ENCODE assay signal across 8 cellular contexts in the genomic region with DNA sequence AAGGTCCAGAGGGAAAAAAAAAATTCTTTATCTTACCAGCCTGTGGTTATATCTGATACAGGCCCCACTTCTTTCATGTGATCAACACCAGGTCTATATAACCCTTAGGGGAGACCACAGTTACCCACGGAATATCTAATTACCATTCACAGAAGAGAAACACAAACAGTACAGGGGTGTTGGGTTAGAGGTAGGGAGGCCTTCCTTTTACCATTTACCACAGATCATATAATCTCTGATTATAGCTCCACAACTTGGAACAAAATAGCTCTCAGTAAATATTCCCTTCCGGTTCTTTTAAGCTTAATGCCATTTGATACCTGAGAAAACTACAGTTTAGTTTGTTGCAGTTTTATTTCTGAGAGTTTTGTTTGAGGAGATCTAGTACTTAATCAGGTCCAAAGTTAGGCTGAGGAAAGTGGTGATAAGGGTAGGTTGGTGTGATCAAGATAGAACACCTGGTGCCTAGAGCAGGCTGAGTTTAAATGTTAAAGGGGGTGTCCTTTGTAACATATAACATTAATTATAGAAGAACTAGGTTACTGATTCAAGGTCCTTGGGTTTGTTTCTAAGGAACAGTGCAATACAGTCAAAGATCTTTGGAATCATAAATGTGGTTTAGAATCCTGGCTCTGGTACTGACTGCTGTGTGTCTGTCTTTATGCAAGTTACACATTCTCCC. TPM values are rescaled to one million over a fixed set of nuclear protein-coding genes. Genes with fewer than 3 reads are reported as not detected.
DNase-seq lines count a peak whose midpoint lies in the region; ATAC-seq and TF ChIP-seq lines count a peak whose summit lies in the region.

No MANE protein-coding gene starts in this region.

- peaks cover 47% of the 10 kb centered on the region for H3K4me1 Mint-ChIP-seq in T-helper 1 cell treated with Interleukin-12 subunit alpha and Interleukin-12 subunit beta and Interleukin-4 antibody, amounts not matched to agents 30 μg/mL and 1 μg/mL, for 36 hours (ENCODE audit: low read depth)
- H3K4me1 Mint-ChIP-seq in glutamatergic neuron (ENCODE audit: low read depth, unreplicated experiment), result peaks cover 43% of the 10 kb centered on the region
- H3K4me1 Mint-ChIP-seq in stimulated activated effector memory CD8-positive, alpha-beta T cell treated with anti-CD3 and anti-CD28 coated beads, Interleukin-12 subunit alpha, Interleukin-12 subunit beta, amount 100 ng/mL, for 72 hours, result peaks cover 48% of the 10 kb centered on the region

- peak overlapping the region; percentile 66 for H3K4me3 Mint-ChIP-seq in T-helper 1 cell treated with Interleukin-12 subunit alpha and Interleukin-12 subunit beta and Interleukin-4 antibody, amounts not matched to agents 30 μg/mL and 1 μg/mL, for 36 hours
- peak overlapping the region; percentile 83 for H3K4me3 Mint-ChIP-seq in glutamatergic neuron (ENCODE audit: unreplicated experiment)
- H3K4me3 Mint-ChIP-seq in stimulated activated effector memory CD8-positive, alpha-beta T cell treated with anti-CD3 and anti-CD28 coated beads, Interleukin-12 subunit alpha, Interleukin-12 subunit beta, amount 100 ng/mL, for 72 hours, result peak overlapping the region; percentile 58

- H3K4me1 ChIP-seq in Panc1 (ENCODE audit: control insufficient read depth, insufficient read depth, low read length), result peaks cover 10% of the 10 kb centered on the region; the same call in 1 of the 2 replicates

- H3K36me3 Mint-ChIP-seq in T-helper 1 cell treated with Interleukin-12 subunit alpha and Interleukin-12 subunit beta and Interleukin-4 antibody, amounts not matched to agents 30 μg/mL and 1 μg/mL, for 36 hours (ENCODE audit: low read depth), result peaks cover 12% of the 10 kb centered on the region
- H3K36me3 Mint-ChIP-seq in glutamatergic neuron (ENCODE audit: unreplicated experiment), result no peaks in the 10 kb centered on the region
- H3K36me3 Mint-ChIP-seq in stimulated activated effector memory CD8-positive, alpha-beta T cell treated with anti-CD3 and anti-CD28 coated beads, Interleukin-12 subunit alpha, Interleukin-12 subunit beta, amount 100 ng/mL, for 72 hours, result no peaks in the 10 kb centered on the region

- DNase-seq in T-helper 1 cell (no peak), Panc1 (ENCODE audit: low read depth, low spot score) (no peak), glutamatergic neuron (no peak), AG08396 (ENCODE audit: low spot score) (no peak)
- DNase-seq in stimulated activated effector memory CD8-positive, alpha-beta T cell treated with anti-CD3 and anti-CD28 coated beads, Interleukin-12 subunit alpha, Interleukin-12 subunit beta, amount 100 ng/mL, for 72 hours (ENCODE audit: low spot score in 2 of 2), result no peak
- DNase-seq in stimulated activated CD4-positive, alpha-beta T cell treated with anti-CD3 and anti-CD28 coated beads, Interleukin-2, amount 100 ng/mL, for 48 hours, result no peak
- no peak for DNase-seq in stimulated activated CD8-positive, alpha-beta memory T cell treated with anti-CD3 and anti-CD28 coated beads, Interleukin-4, amount 100 ng/mL, for 48 hours

- intact Hi-C loops in Panc1 (cut with micrococcal nuclease; ENCODE audit: unreplicated experiment), result no loop called here

- CTCF ChIA-PET in Panc1 (lab: Charles Lee), result no interaction called here

- in situ Hi-C loops in Panc1 (cut with HindIII; ENCODE audit: low pct_unique_long_range_greater_than_20kb, low sequenced_read_pairs), result no loop called here

- ATAC-seq in Panc1, result no peak
- peak; percentile 69 for ATAC-seq in stimulated activated effector memory CD8-positive, alpha-beta T cell treated with anti-CD3 and anti-CD28 coated beads, Interleukin-12 subunit alpha, Interleukin-12 subunit beta, amount 100 ng/mL, for 72 hours

- no TSS peak for BruUV-seq in Panc1 (replicated peaks; lab: Mats Ljungman, UMichigan)

- no peaks in the 10 kb centered on the region for H3K9me3 ChIP-seq in Panc1 (ENCODE audit: control insufficient read depth, insufficient read depth, low read depth, low read length)

- H3K27ac ChIP-seq in Panc1 (ENCODE audit: low read length), result peak overlapping the region; percentile 58; the same call in 1 of the 2 replicates

- H3K27me3 Mint-ChIP-seq in T-helper 1 cell treated with Interleukin-12 subunit alpha and Interleukin-12 subunit beta and Interleukin-4 antibody, amounts not matched to agents 30 μg/mL and 1 μg/mL, for 36 hours (ENCODE audit: low read depth), result no peaks in the 10 kb centered on the region
- peaks cover 2% of the 10 kb centered on the region for H3K27me3 Mint-ChIP-seq in glutamatergic neuron (ENCODE audit: unreplicated experiment)

- H3K9me3 Mint-ChIP-seq in T-helper 1 cell treated with Interleukin-12 subunit alpha and Interleukin-12 subunit beta and Interleukin-4 antibody, amounts not matched to agents 30 μg/mL and 1 μg/mL, for 36 hours, result no peaks in the 10 kb centered on the region
- peaks cover 8% of the 10 kb centered on the region for H3K9me3 Mint-ChIP-seq in glutamatergic neuron (ENCODE audit: unreplicated experiment)
- H3K9me3 Mint-ChIP-seq in stimulated activated effector memory CD8-positive, alpha-beta T cell treated with anti-CD3 and anti-CD28 coated beads, Interleukin-12 subunit alpha, Interleukin-12 subunit beta, amount 100 ng/mL, for 72 hours, result no peaks in the 10 kb centered on the region

- no peak for TF ChIP-seq CTCF in Panc1 (IDR thresholded peaks at IDR 0.05)
- TF ChIP-seq CTCF in glutamatergic neuron (IDR thresholded peaks at IDR 0.05; ENCODE audit: partially characterized antibody, unreplicated experiment), result no peak

- POLR2A ChIA-PET in Panc1 (lab: Charles Lee), result interaction anchor here (0.6 kb wide), 1 partner anchor 44 kb away, joined by 10 read pairs; no protein-coding TSS in a partner anchor

- H3K36me3 ChIP-seq in Panc1 (ENCODE audit: control insufficient read depth, insufficient read depth, low read length), result no peaks in the 10 kb centered on the region

- no peaks in the 10 kb centered on the region for H3K27me3 ChIP-seq in Panc1 (ENCODE audit: control insufficient read depth, insufficient read depth, low read length)

- H3K4me3 ChIP-seq in Panc1 (ENCODE audit: low read depth in 2 of 2, low read length in 2 of 2), result no peak overlapping the region

- peak overlapping the region; percentile 86 for H3K27ac Mint-ChIP-seq in T-helper 1 cell treated with Interleukin-12 subunit alpha and Interleukin-12 subunit beta and Interleukin-4 antibody, amounts not matched to agents 30 μg/mL and 1 μg/mL, for 36 hours
- H3K27ac Mint-ChIP-seq in glutamatergic neuron (ENCODE audit: unreplicated experiment), result peak overlapping the region; percentile 89
- peak overlapping the region; percentile 89 for H3K27ac Mint-ChIP-seq in stimulated activated effector memory CD8-positive, alpha-beta T cell treated with anti-CD3 and anti-CD28 coated beads, Interleukin-12 subunit alpha, Interleukin-12 subunit beta, amount 100 ng/mL, for 72 hours

RNA-seq across cellular contexts. Expression of gene EPB41, which starts 14.1 kb away (rescaled TPM):
- total RNA-seq in Panc1 (2021; ENCODE audit: unreplicated experiment) (20.2 TPM), glutamatergic neuron (ENCODE audit: unreplicated experiment) (213 TPM)
- polyA plus RNA-seq in Panc1 (2012; ENCODE audit: insufficient read length), result 14.9 TPM

Comparison
In these comparisons a context has a peak if more than half of its experiments do, and no peak if none do; other contexts are left out.
1. RNA of gene EPB41, which starts 14.1 kb away (total RNA-seq): 213 TPM in glutamatergic neuron (single experiment); 20.2 TPM in Panc1 (single experiment); every median in the first group is over 10 times any median in the second.
2. Peak in every context shown above with its lines, with median percentiles within 50 percentile points of each other: H3K27ac Mint-ChIP-seq and H3K4me3 Mint-ChIP-seq.